Comparison of ENCODE assay signal across 2 cellular contexts in genomic region chr1:64829411-64830033, GRCh38.
TF ChIP-seq lines count a peak whose summit lies in the region.

No MANE protein-coding gene starts in this region.

TF ChIP-seq in H1, 55 proteins besides CTCF, POLR2A, EP300 and RAD21:
- no peak for TF ChIP-seq SUZ12 (IDR thresholded peaks at IDR 0.05; ENCODE audit: low read length)
- no peak for TF ChIP-seq NANOG (IDR thresholded peaks at IDR 0.05; ENCODE audit: insufficient read depth, low read depth, low read length, poor library complexity, severe bottlenecking)
- TF ChIP-seq CBX5 (IDR thresholded peaks at IDR 0.05; ENCODE audit: low read depth, low read length), result no peak
- no peak for TF ChIP-seq MAFK (IDR thresholded peaks at IDR 0.05; ENCODE audit: low read depth, low read length)
- no peak for TF ChIP-seq USF2 (IDR thresholded peaks at IDR 0.05; ENCODE audit: low read length)
- no peak for TF ChIP-seq ZNF274 (IDR thresholded peaks at IDR 0.05; ENCODE audit: borderline replicate concordance, extremely low read depth, low read length)

TF ChIP-seq in SK-N-SH treated with all-trans-retinoic acid at 6 μM for 48 hours, 23 proteins besides CTCF, POLR2A, EP300 and RAD21:
- TF ChIP-seq CREB5 (CRISPR knock-in tag; IDR thresholded peaks at IDR 0.05; ENCODE audit: low read depth) (no peak), PPARA (CRISPR knock-in tag; IDR thresholded peaks at IDR 0.05; ENCODE audit: borderline replicate concordance) (no peak), TCF4 (CRISPR knock-in tag; IDR thresholded peaks at IDR 0.05; ENCODE audit: borderline replicate concordance) (no peak), GLIS3 (CRISPR knock-in tag; IDR thresholded peaks at IDR 0.05) (no peak), ESRRG (CRISPR knock-in tag; IDR thresholded peaks at IDR 0.05) (no peak), ARNTL (CRISPR knock-in tag; IDR thresholded peaks at IDR 0.05; ENCODE audit: borderline replicate concordance, low read depth) (no peak), ZNF8 (CRISPR knock-in tag; IDR thresholded peaks at IDR 0.05) (no peak), RARB (CRISPR knock-in tag; IDR thresholded peaks at IDR 0.05) (no peak), ZFP3 (CRISPR knock-in tag; IDR thresholded peaks at IDR 0.05) (no peak), TOX (CRISPR knock-in tag; IDR thresholded peaks at IDR 0.05; ENCODE audit: borderline replicate concordance) (no peak)
